Comparison of ENCODE assay signal across 11 cellular contexts in the genomic region with DNA sequence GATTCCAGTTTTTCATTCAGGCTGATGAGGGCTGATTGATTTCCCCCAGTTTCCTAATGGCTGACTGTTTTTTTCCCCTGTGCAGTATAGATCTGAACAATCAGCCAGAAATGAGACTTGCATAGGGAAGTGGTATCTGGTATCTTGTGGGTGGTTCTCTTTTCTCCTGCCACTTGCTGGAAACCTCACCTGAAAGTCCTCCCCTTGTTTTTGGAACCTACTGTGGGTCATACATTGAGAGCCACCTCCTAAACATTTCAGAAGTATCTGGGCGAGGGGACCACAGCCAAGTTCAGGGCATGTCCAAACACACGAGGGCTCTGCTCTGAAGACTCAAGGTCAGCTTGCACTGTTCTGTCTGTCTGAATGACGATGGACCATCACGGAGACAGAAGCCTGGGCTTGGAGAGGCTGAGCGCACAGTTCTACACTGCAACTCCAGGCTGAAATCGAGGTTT. TPM values are rescaled to one million over a fixed set of nuclear protein-coding genes. Genes with fewer than 3 reads are reported as not detected.
DNase-seq lines count a peak whose midpoint lies in the region; ATAC-seq and TF ChIP-seq lines count a peak whose summit lies in the region.
"Had no signal": no experiment of that assay in that cellular context is flagged by ENCODE, and none has a peak within 500 bp of the region (broad histone marks: within the 10 kb centered on the region; RNA-seq: fewer than 3 reads in every experiment).

No MANE protein-coding gene starts in this region.

- H3K9me3 Mint-ChIP-seq in natural killer cell treated with Interleukin-12 subunit alpha and Interleukin-12 subunit beta and Interleukin-15 and Interleukin-18, amount 100 ng/mL, for 72 hours = no peaks in the 10 kb centered on the region

- H3K4me1 ChIP-seq in tibial nerve = no peaks in the 10 kb centered on the region

- H3K27me3 Mint-ChIP-seq in natural killer cell treated with Interleukin-12 subunit alpha and Interleukin-12 subunit beta and Interleukin-15 and Interleukin-18, amount 100 ng/mL, for 72 hours = peaks cover 0 to 5% of the 10 kb centered on the region in 2 donors

- no peak overlapping the region for H3K4me3 ChIP-seq in GM12865 (ENCODE audit: low read depth, low read length)
- H3K4me3 ChIP-seq in tibial nerve = no peak overlapping the region

- WGBS in tibial nerve, 2 donors = 64 to 77% methylated on average over 6 of the region's 6 CpGs

- no peak overlapping the region for H3K4me3 Mint-ChIP-seq in natural killer cell treated with Interleukin-12 subunit alpha and Interleukin-12 subunit beta and Interleukin-15 and Interleukin-18, amount 100 ng/mL, for 72 hours

- H3K27ac ChIP-seq in tibial nerve = no peak overlapping the region

- peak; percentile 74 for ATAC-seq in GM19438 (IDR thresholded peaks at IDR 0.05; ENCODE audit: low read depth, unreplicated experiment)
- ATAC-seq in HG03175 (IDR thresholded peaks at IDR 0.05; ENCODE audit: unreplicated experiment) = peak; percentile 70
- no peak for ATAC-seq in natural killer cell treated with Interleukin-12 subunit alpha and Interleukin-12 subunit beta and Interleukin-15 and Interleukin-18, amount 100 ng/mL, for 72 hours
- no peak for ATAC-seq in HG03139 (IDR thresholded peaks at IDR 0.05; ENCODE audit: unreplicated experiment)

- no peaks in the 10 kb centered on the region for H3K27me3 ChIP-seq in tibial nerve

- H3K36me3 Mint-ChIP-seq in natural killer cell treated with Interleukin-12 subunit alpha and Interleukin-12 subunit beta and Interleukin-15 and Interleukin-18, amount 100 ng/mL, for 72 hours = no peaks in the 10 kb centered on the region

- H3K9me3 ChIP-seq in tibial nerve = no peaks in the 10 kb centered on the region

- no peaks in the 10 kb centered on the region for H3K36me3 ChIP-seq in tibial nerve

- no peak for TF ChIP-seq EP300 in tibial nerve (IDR thresholded peaks at IDR 0.05)

- DNase-seq in GM12865 (ENCODE audit: low read depth) (peak; percentile 68), germinal center (ENCODE audit: low spot score) (peak; percentile 19), tibial nerve (ENCODE audit: low spot score in 2 of 2) (no peak), superior temporal gyrus (ENCODE audit: extremely low spot score) (no peak)
- no peak for DNase-seq in natural killer cell treated with Interleukin-12 subunit alpha and Interleukin-12 subunit beta and Interleukin-15 and Interleukin-18, amount 100 ng/mL, for 72 hours (ENCODE audit: low spot score)
- DNase-seq: DMS53, midbrain, NCI-H2227 treated with DMSO at 0.1 percent for 48 hours had no signal

- no peak overlapping the region for H3K27ac Mint-ChIP-seq in natural killer cell treated with Interleukin-12 subunit alpha and Interleukin-12 subunit beta and Interleukin-15 and Interleukin-18, amount 100 ng/mL, for 72 hours

- TF ChIP-seq CTCF in GM12865 (IDR thresholded peaks at IDR 0.05; ENCODE audit: insufficient read depth, low read depth, low read length, missing control alignments) = no peak
- TF ChIP-seq CTCF in tibial nerve (IDR thresholded peaks at IDR 0.05) = no peak

- peaks cover 0 to 2% of the 10 kb centered on the region in 2 donors for H3K4me1 Mint-ChIP-seq in natural killer cell treated with Interleukin-12 subunit alpha and Interleukin-12 subunit beta and Interleukin-15 and Interleukin-18, amount 100 ng/mL, for 72 hours (ENCODE audit: low read depth in 2 of 2)

- no peak for TF ChIP-seq POLR2A in tibial nerve (IDR thresholded peaks at IDR 0.05)

RNA-seq across cellular contexts. Expression of a gene that starts 19.3 kb away (rescaled TPM):
- under 1 TPM; 0.17 to 0.78 TPM for total RNA-seq in natural killer cell treated with Interleukin-12 subunit alpha and Interleukin-12 subunit beta and Interleukin-15 and Interleukin-18, amount 100 ng/mL, for 72 hours
- under 1 TPM in 1 of 4 donors, not detected in 3; under 0.01 TPM for total RNA-seq in tibial nerve

Comparison
In these comparisons a context has a peak if more than half of its experiments do, and no peak if none do; other contexts are left out.
1. DNase-seq: peak in GM12865 (single experiment) and germinal center (single experiment); none in natural killer cell treated with Interleukin-12 subunit alpha and Interleukin-12 subunit beta and Interleukin-15 and Interleukin-18, amount 100 ng/mL, for 72 hours (single experiment), tibial nerve (0 of 2) and superior temporal gyrus (single experiment).
2. ATAC-seq: peak in GM19438 (single experiment) and HG03175 (single experiment); none in natural killer cell treated with Interleukin-12 subunit alpha and Interleukin-12 subunit beta and Interleukin-15 and Interleukin-18, amount 100 ng/mL, for 72 hours (0 of 2) and HG03139 (single experiment).